In the genomic region with DNA sequence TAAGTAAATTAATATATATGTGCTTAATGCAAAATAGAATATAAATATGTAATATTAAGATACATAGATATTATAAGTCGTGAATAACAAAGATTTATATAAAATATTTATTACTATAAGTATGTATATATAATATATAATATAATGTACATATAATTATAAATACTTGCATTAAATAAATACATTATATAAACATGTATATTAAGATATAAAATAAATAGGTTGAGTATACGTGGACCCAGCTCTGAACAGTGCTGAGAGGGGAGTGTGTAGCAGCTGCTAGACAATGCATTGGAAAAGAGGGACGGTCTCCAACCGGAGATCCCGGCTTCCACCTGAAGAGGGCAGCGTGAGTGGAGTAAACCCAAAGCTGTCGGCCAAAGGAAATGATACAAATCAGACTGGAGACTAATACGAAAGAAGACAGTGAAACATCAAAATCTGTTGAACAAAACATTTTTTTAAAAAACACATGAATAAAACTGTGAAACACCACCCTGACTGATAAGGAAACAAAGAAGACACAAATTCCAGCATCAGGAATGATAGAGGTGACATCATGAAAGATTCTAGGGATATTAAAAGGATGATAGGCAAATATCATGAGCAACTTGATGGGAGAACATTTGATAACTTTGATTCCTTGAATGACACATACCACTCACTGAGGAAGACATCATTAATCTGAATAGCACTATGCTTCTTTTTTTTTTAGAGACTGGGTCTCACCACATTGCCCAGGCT, we compare ENCODE assay signal across 8 cellular contexts.
DNase-seq lines count a peak whose midpoint lies in the region; ATAC-seq and TF ChIP-seq lines count a peak whose summit lies in the region.

No MANE protein-coding gene starts in this region.

- DNase-seq in GDM1 (lab: John Stamatoyannopoulos, UW): peak; percentile 36
- peak; percentile 69 for DNase-seq in NCI-H1092 (lab: John Stamatoyannopoulos, UW)
- DNase-seq in T follicular helper cell (ENCODE audit: low read depth): peak; percentile 42
- DNase-seq in adrenal gland: peak; percentile 62 to 92 (median 74)
- peak; percentile 76 for DNase-seq in left ventricle myocardium superior
- DNase-seq in gastrocnemius medialis: peak in 1 of 2 donors; percentile 72
- DNase-seq in NK-92 treated with Interleukin-12 subunit alpha and Interleukin-12 subunit beta, amount 100 ng/mL, for 24 hours (lab: John Stamatoyannopoulos, UW): no peak

- H3K9me3 ChIP-seq in adrenal gland (replicated peaks in 1 of 3): no peaks in the 10 kb centered on the region
- no peaks in the 10 kb centered on the region for H3K9me3 ChIP-seq in gastrocnemius medialis

- TF ChIP-seq CTCF in adrenal gland (IDR thresholded peaks at IDR 0.05): peak; percentile 54 to 75 (median 70)
- TF ChIP-seq CTCF in gastrocnemius medialis (IDR thresholded peaks at IDR 0.05 in 4 of 5, conservative IDR thresholded peaks at IDR 0.05 in 1 of 5): peak; percentile 52 to 77 (median 62)

- H3K27ac ChIP-seq in adrenal gland (no peak overlapping the region), gastrocnemius medialis (no peak overlapping the region)

- WGBS in adrenal gland, 4 donors: 14 to 19% (median 16%) methylated on average over 8 of the region's 8 CpGs

- intact Hi-C loops in adrenal gland (cut with DNase I): loop anchor here in 1 of 2 donors (10.0 kb wide), 1 partner anchor 441 kb away; no protein-coding TSS in a partner anchor
- intact Hi-C loops in left ventricle myocardium superior (cut with micrococcal nuclease): no loop called here
- intact Hi-C loops in gastrocnemius medialis (cut with DNase I; ENCODE audit: low total_unique reads): loop anchor here (5.0 kb wide), 1 partner anchor 101 kb away; no protein-coding TSS in a partner anchor

- in situ Hi-C loops in gastrocnemius medialis (cut with MboI; ENCODE audit: low sequenced_read_pairs in 4 of 4): no loop called here

- TF ChIP-seq POLR2A in adrenal gland (IDR thresholded peaks at IDR 0.05) (no peak), gastrocnemius medialis (IDR thresholded peaks at IDR 0.05) (no peak)

- ATAC-seq in left ventricle myocardium superior: peak; percentile 72
- peak; percentile 54 to 90 for ATAC-seq in gastrocnemius medialis
- no peak for ATAC-seq in GM21390 (IDR thresholded peaks at IDR 0.05; ENCODE audit: unreplicated experiment)

- no peaks in the 10 kb centered on the region for H3K4me1 ChIP-seq in adrenal gland (replicated peaks in 1 of 2)
- H3K4me1 ChIP-seq in gastrocnemius medialis: peaks cover 0 to 6% of the 10 kb centered on the region in 2 donors

- H3K27me3 ChIP-seq in adrenal gland (no peaks in the 10 kb centered on the region), gastrocnemius medialis (no peaks in the 10 kb centered on the region)

- H3K36me3 ChIP-seq in adrenal gland (replicated peaks in 1 of 2): no peaks in the 10 kb centered on the region
- no peaks in the 10 kb centered on the region for H3K36me3 ChIP-seq in gastrocnemius medialis

- H3K4me3 ChIP-seq in adrenal gland (no peak overlapping the region), gastrocnemius medialis (no peak overlapping the region)
